Comparison of ENCODE assay signal across 10 cellular contexts in genomic region chr1:229058111-229058551, GRCh38.
A peak's percentile ranks its signal among the peaks of the same experiment; 100 is the strongest.
DNase-seq lines count a peak whose midpoint lies in the region; ATAC-seq and TF ChIP-seq lines count a peak whose summit lies in the region.
"Had no signal": no experiment of that assay in that cellular context is flagged by ENCODE, and none has a peak within 500 bp of the region (broad histone marks: within the 10 kb centered on the region; RNA-seq: fewer than 3 reads in every experiment).

No MANE protein-coding gene starts in this region.

- ATAC-seq in GM19351 (IDR thresholded peaks at IDR 0.05; ENCODE audit: unreplicated experiment) (no peak), HG03095 (IDR thresholded peaks at IDR 0.05; ENCODE audit: unreplicated experiment) (no peak), aorta (ENCODE audit: low FRiP score) (no peak)

- H3K4me3 Mint-ChIP-seq in activated CD4-positive, alpha-beta T cell treated with anti-CD3 and anti-CD28 coated beads, Interleukin-2, amount 10 ng/mL, durations not matched to agents 24 days and 14 days, result no peak overlapping the region
- no peak overlapping the region for H3K4me3 Mint-ChIP-seq in activated CD4-positive, alpha-beta memory T cell treated with anti-CD3 and anti-CD28 coated beads for 36 hours
- H3K4me3 Mint-ChIP-seq: activated B cell treated with CpG ODN at 0.5 μM for 24 hours had no signal

- H3K27ac Mint-ChIP-seq in activated CD4-positive, alpha-beta T cell treated with anti-CD3 and anti-CD28 coated beads, Interleukin-2, amount 10 ng/mL, durations not matched to agents 24 days and 14 days, result no peak overlapping the region
- H3K27ac Mint-ChIP-seq in activated CD4-positive, alpha-beta memory T cell treated with anti-CD3 and anti-CD28 coated beads for 36 hours, result no peak overlapping the region
- H3K27ac Mint-ChIP-seq: activated B cell treated with CpG ODN at 0.5 μM for 24 hours had no signal

- H3K4me1 ChIP-seq in stomach, result peaks cover 25 to 40% (median 29%) of the 10 kb centered on the region in 4 donors
- H3K4me1 ChIP-seq in aorta (ENCODE audit: control insufficient read depth in 1 of 2, insufficient read depth in 2 of 2, low read length in 2 of 2), result peaks cover 0 to 2% of the 10 kb centered on the region in 2 donors

- no peaks in the 10 kb centered on the region for H3K9me3 Mint-ChIP-seq in activated CD4-positive, alpha-beta T cell treated with anti-CD3 and anti-CD28 coated beads, Interleukin-2, amount 10 ng/mL, durations not matched to agents 24 days and 14 days
- no peaks in the 10 kb centered on the region for H3K9me3 Mint-ChIP-seq in activated CD4-positive, alpha-beta memory T cell treated with anti-CD3 and anti-CD28 coated beads for 36 hours
- H3K9me3 Mint-ChIP-seq: activated B cell treated with CpG ODN at 0.5 μM for 24 hours had no signal

- WGBS in stomach, 5 donors, result 29 to 64% (median 44%) methylated on average over 11 of the region's 11 CpGs
- WGBS in aorta, 2 donors, result 93 to 94% methylated on average over 11 of the region's 11 CpGs

- H3K27me3 ChIP-seq in stomach (no peaks in the 10 kb centered on the region), aorta (ENCODE audit: control insufficient read depth in 1 of 2, insufficient read depth in 2 of 2, low read length in 1 of 2) (no peaks in the 10 kb centered on the region)

- intact Hi-C loops in activated CD4-positive, alpha-beta T cell treated with anti-CD3 and anti-CD28 coated beads, Interleukin-2, amount 10 ng/mL, durations not matched to agents 24 days and 14 days (cut with micrococcal nuclease), result no loop called here
- intact Hi-C loops in activated CD4-positive, alpha-beta memory T cell treated with anti-CD3 and anti-CD28 coated beads for 36 hours (cut with micrococcal nuclease), result no loop called here
- intact Hi-C loops in stomach (cut with DNase I; ENCODE audit: low total_unique reads) (no loop called here), aorta (cut with DNase I) (no loop called here)

- CTCF ChIA-PET in activated CD4-positive, alpha-beta memory T cell treated with anti-CD3 and anti-CD28 coated beads for 36 hours (lab: Charles Lee), result interaction anchor here (0.9 kb wide), 1 partner anchor 25 kb away, joined by 3 read pairs; no protein-coding TSS in a partner anchor

- no peaks in the 10 kb centered on the region for H3K36me3 ChIP-seq in stomach
- no peaks in the 10 kb centered on the region for H3K36me3 ChIP-seq in aorta (ENCODE audit: control insufficient read depth in 1 of 2, insufficient read depth in 2 of 2, low read length in 1 of 2)

- H3K9me3 ChIP-seq in stomach (no peaks in the 10 kb centered on the region), aorta (ENCODE audit: control insufficient read depth, low read length) (no peaks in the 10 kb centered on the region)

- TF ChIP-seq CTCF in stomach (IDR thresholded peaks at IDR 0.05), result no peak

- no peak for TF ChIP-seq EP300 in stomach (IDR thresholded peaks at IDR 0.05)

- TF ChIP-seq POLR2A in stomach (IDR thresholded peaks at IDR 0.05), result no peak

- peak; percentile 9 for DNase-seq in activated CD4-positive, alpha-beta T cell treated with anti-CD3 and anti-CD28 coated beads for 24 hours (ENCODE audit: low read depth in 2 of 2)
- no peak for DNase-seq in activated CD4-positive, alpha-beta T cell treated with anti-CD3 and anti-CD28 coated beads, Interleukin-2, amount 10 ng/mL, durations not matched to agents 24 days and 14 days
- DNase-seq in activated CD4-positive, alpha-beta memory T cell treated with anti-CD3 and anti-CD28 coated beads for 36 hours, result peak; percentile 55
- DNase-seq in islet precursor cell (peak; percentile 48), stomach (peak; percentile 74), aorta (no peak)
- DNase-seq: activated B cell treated with CpG ODN at 0.5 μM for 24 hours, kidney glomerular epithelial cell had no signal

- H3K4me3 ChIP-seq in stomach (no peak overlapping the region), aorta (ENCODE audit: low read length in 2 of 2) (no peak overlapping the region)

- H3K27ac ChIP-seq in stomach (peak overlapping the region; percentile 26 to 73 (median 56)), aorta (ENCODE audit: low read depth in 1 of 2, low read length in 2 of 2) (no peak overlapping the region)

- POLR2A ChIA-PET in activated CD4-positive, alpha-beta memory T cell treated with anti-CD3 and anti-CD28 coated beads for 36 hours (lab: Charles Lee), result no interaction called here

- peaks cover 12% of the 10 kb centered on the region for H3K27me3 Mint-ChIP-seq in activated CD4-positive, alpha-beta T cell treated with anti-CD3 and anti-CD28 coated beads, Interleukin-2, amount 10 ng/mL, durations not matched to agents 24 days and 14 days
- no peaks in the 10 kb centered on the region for H3K27me3 Mint-ChIP-seq in activated CD4-positive, alpha-beta memory T cell treated with anti-CD3 and anti-CD28 coated beads for 36 hours

- peaks cover 17% of the 10 kb centered on the region for H3K4me1 Mint-ChIP-seq in activated CD4-positive, alpha-beta T cell treated with anti-CD3 and anti-CD28 coated beads, Interleukin-2, amount 10 ng/mL, durations not matched to agents 24 days and 14 days
- H3K4me1 Mint-ChIP-seq in activated CD4-positive, alpha-beta memory T cell treated with anti-CD3 and anti-CD28 coated beads for 36 hours (ENCODE audit: low read depth), result peaks cover 35% of the 10 kb centered on the region

- no peaks in the 10 kb centered on the region for H3K36me3 Mint-ChIP-seq in activated CD4-positive, alpha-beta T cell treated with anti-CD3 and anti-CD28 coated beads, Interleukin-2, amount 10 ng/mL, durations not matched to agents 24 days and 14 days (ENCODE audit: low read depth)
- H3K36me3 Mint-ChIP-seq in activated CD4-positive, alpha-beta memory T cell treated with anti-CD3 and anti-CD28 coated beads for 36 hours, result no peaks in the 10 kb centered on the region

Comparison
In these comparisons a context has a peak if more than half of its experiments do, and no peak if none do; other contexts are left out.
1. DNase-seq: peak in activated CD4-positive, alpha-beta T cell treated with anti-CD3 and anti-CD28 coated beads for 24 hours (2 of 2), activated CD4-positive, alpha-beta memory T cell treated with anti-CD3 and anti-CD28 coated beads for 36 hours (single experiment), islet precursor cell (single experiment) and stomach (single experiment); none in activated CD4-positive, alpha-beta T cell treated with anti-CD3 and anti-CD28 coated beads, Interleukin-2, amount 10 ng/mL, durations not matched to agents 24 days and 14 days (single experiment) and aorta (0 of 2).
2. H3K27ac ChIP-seq: peak in stomach (5 of 5); none in aorta (0 of 2).